ENCODE assay signal across 26 cellular contexts in the genomic region with DNA sequence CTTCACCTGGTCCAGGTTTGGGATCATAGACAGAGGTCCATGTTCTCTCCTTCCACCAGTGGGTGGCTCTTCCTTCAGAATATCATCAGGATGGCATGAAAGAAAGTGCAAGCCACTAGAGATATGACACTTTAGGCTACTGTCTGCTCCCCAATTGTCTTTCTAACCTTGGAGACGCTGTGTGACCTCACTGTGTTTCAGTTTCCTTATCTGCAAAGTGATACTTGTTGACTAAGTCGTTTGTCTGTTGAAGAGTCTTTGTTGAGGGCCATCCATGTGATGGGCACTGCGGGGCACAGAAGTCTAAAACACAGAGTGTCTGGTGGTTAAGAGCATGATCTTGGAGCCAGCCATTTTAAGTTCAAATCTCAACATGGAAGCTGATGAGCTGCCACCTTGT.
"Had no signal": no experiment of that assay in that cellular context is flagged by ENCODE, and none has a peak within 500 bp of the region (broad histone marks: within the 10 kb centered on the region; RNA-seq: fewer than 3 reads in every experiment).

No MANE protein-coding gene starts in this region.

- DNase-seq: activated CD4-positive, alpha-beta memory T cell treated with anti-CD3 and anti-CD28 coated beads for 36 hours; activated CD4-positive, alpha-beta T cell treated with anti-CD3 and anti-CD28 coated beads, Interleukin-2, amount 10 ng/mL, durations not matched to agents 7 days and 5 days; activated CD4-positive, CD25-positive, alpha-beta regulatory T cell; activated CD8-positive, alpha-beta memory T cell treated with anti-CD3 and anti-CD28 coated beads for 24 hours; activated gamma-delta T cell; activated naive CD4-positive, alpha-beta T cell treated with anti-CD3 and anti-CD28 coated beads for 36 hours; activated T-cell treated with anti-CD3 and anti-CD28 coated beads, Interleukin-2, amount 50 U/mL, for 4 hours; NCI-H1092; NCI-H1417; NCI-H1930; NCI-H2107; NCI-H2171 treated with DMSO at 0.1 percent for 48 hours; NCI-H226; NCI-H526; NCI-H774; NK-92 treated with Interleukin-12 subunit alpha and Interleukin-12 subunit beta, amount 100 ng/mL, for 24 hours; OCI-M1; RPMI8226; T-cell; T-helper 2 cell; T1000 had no signal

- H3K27ac ChIP-seq: SK-N-MC, VCaP had no signal

- ATAC-seq: activated T-cell treated with anti-CD3 and anti-CD28 coated beads, Interleukin-2, amount 50 U/mL, for 4 hours; activated T-helper 17 cell treated with anti-CD3 and anti-CD28 coated beads, Interleukin-2, amount 50 U/mL, for 72 hours; Panc1; Right ventricle myocardium inferior; T-cell had no signal

- H3K4me3 ChIP-seq: SK-N-MC had no signal
